In genomic region chr5:140219068-140219971, GRCh38 we compare ENCODE assay signal across 8 cellular contexts. TPM values are rescaled to one million over a fixed set of nuclear protein-coding genes. Genes with fewer than 3 reads are reported as not detected.
A peak's percentile ranks its signal among the peaks of the same experiment; 100 is the strongest.
DNase-seq lines count a peak whose midpoint lies in the region; TF ChIP-seq lines count a peak whose summit lies in the region.
"Had no signal": no experiment of that assay in that cellular context is flagged by ENCODE, and none has a peak within 500 bp of the region (broad histone marks: within the 10 kb centered on the region; RNA-seq: fewer than 3 reads in every experiment).

No MANE protein-coding gene starts in this region.

- H3K9me2 ChIP-seq in GM23248 (ENCODE audit: insufficient read depth) (no peaks in the 10 kb centered on the region), SK-N-SH (no peaks in the 10 kb centered on the region)

- H3K79me2 ChIP-seq in GM23248 (ENCODE audit: insufficient read depth) (no peaks in the 10 kb centered on the region), SK-N-SH (ENCODE audit: insufficient read depth) (no peaks in the 10 kb centered on the region; the same call in 1 of the 2 replicates)

- DNase-seq in GM23248, result peak; percentile 16
- DNase-seq in SK-N-SH, result no peak
- no peak for DNase-seq in transverse colon
- DNase-seq in coronary artery (ENCODE audit: low spot score), result no peak
- DNase-seq in kidney tubule cell (ENCODE audit: low spot score), result no peak
- DNase-seq in activated T-cell treated with anti-CD3 and anti-CD28 coated beads, Interleukin-2, amount 50 U/mL, for 1 hour, result no peak
- DNase-seq: NCI-H2227 treated with DMSO at 0.1 percent for 48 hours had no signal

- H3K36me3 ChIP-seq in GM23248 (ENCODE audit: low read depth) (no peaks in the 10 kb centered on the region), SK-N-SH (replicated peaks in 1 of 2; ENCODE audit: control insufficient read depth in 1 of 2, insufficient read depth in 2 of 2, low read length in 1 of 2) (no peaks in the 10 kb centered on the region), iPS-20b (ENCODE audit: insufficient read depth, low read depth, low read length) (no peaks in the 10 kb centered on the region), transverse colon (no peaks in the 10 kb centered on the region)

- H2AFZ ChIP-seq in GM23248 (no peak overlapping the region), SK-N-SH (ENCODE audit: low read depth) (no peak overlapping the region)

- H3K27me3 ChIP-seq in GM23248 (replicated peaks; ENCODE audit: insufficient read depth) (no peaks in the 10 kb centered on the region), SK-N-SH (ENCODE audit: insufficient read depth) (no peaks in the 10 kb centered on the region), iPS-20b (ENCODE audit: insufficient read depth, low read length) (no peaks in the 10 kb centered on the region), transverse colon (no peaks in the 10 kb centered on the region)

- no peak overlapping the region for H3K4me2 ChIP-seq in GM23248 (ENCODE audit: unreplicated experiment)
- H3K4me2 ChIP-seq in SK-N-SH, result peak overlapping the region; percentile 60

- in situ Hi-C loops in GM23248 (cut with MboI), result no loop called here
- in situ Hi-C loops in transverse colon (cut with MboI; ENCODE audit: low pct_ligation_motif_present in 1 of 4, low pct_unique_long_range_greater_than_20kb in 1 of 4, low sequenced_read_pairs in 3 of 4), result no loop called here

- intact Hi-C loops in transverse colon (cut with DNase I; ENCODE audit: low total_unique reads), result no loop called here

- TF ChIP-seq POLR2A in transverse colon (IDR thresholded peaks at IDR 0.05), result no peak

- H3K27ac ChIP-seq in GM23248, result 0 out of 2 replicates have a peak overlapping the region, but pooled peaks have one; percentile 74
- H3K27ac ChIP-seq in SK-N-SH (ENCODE audit: low read depth in 2 of 2, low read length in 1 of 2), result peak overlapping the region; percentile 50 to 86; a peak in 3 of 4 replicates
- no peak overlapping the region for H3K27ac ChIP-seq in iPS-20b (ENCODE audit: low read length)
- H3K27ac ChIP-seq in transverse colon, result peak overlapping the region; percentile 58 to 79 (median 64)
- no peak overlapping the region for H3K27ac ChIP-seq in coronary artery

- CTCF ChIA-PET in SK-N-SH (lab: Yijun Ruan, JAX), result interaction anchor here (0.6 to 1.1 kb wide), 2 partner anchors 13 to 174 kb away, joined by 3 read pairs; no protein-coding TSS in a partner anchor

- WGBS in GM23248 (ENCODE audit: low coverage in 1 of 2, low lambda C conversion rate in 2 of 2, missing lambda C conversion rate in 2 of 2), 2 experiments, result 82 to 88% methylated on average over 9 of the region's 9 CpGs
- WGBS in SK-N-SH (ENCODE audit: low lambda C conversion rate), result 89% methylated on average over 9 of the region's 9 CpGs
- WGBS in transverse colon (ENCODE audit: low coverage in 1 of 2), 2 donors, result 48 to 52% methylated on average over 6 to 9 of the region's 9 CpGs

- H3K9me3 ChIP-seq in GM23248 (ENCODE audit: low read depth) (no peaks in the 10 kb centered on the region), SK-N-SH (no peaks in the 10 kb centered on the region), iPS-20b (ENCODE audit: insufficient read depth, low read depth, low read length) (no peaks in the 10 kb centered on the region), transverse colon (no peaks in the 10 kb centered on the region)

- H3K4me1 ChIP-seq in GM23248 (ENCODE audit: insufficient read depth) (peaks cover 42% of the 10 kb centered on the region), SK-N-SH (ENCODE audit: control insufficient read depth in 1 of 2, insufficient read depth in 2 of 2, low read depth in 1 of 2, low read length in 1 of 2) (peaks cover 36 to 41% of the 10 kb centered on the region in 2 experiments), iPS-20b (ENCODE audit: insufficient read depth, low read length) (peaks cover 9% of the 10 kb centered on the region; the same call in 1 of the 2 replicates), transverse colon (peaks cover 31 to 86% (median 70%) of the 10 kb centered on the region in 4 donors)

- H4K20me1 ChIP-seq in GM23248 (ENCODE audit: insufficient read depth) (no peaks in the 10 kb centered on the region), SK-N-SH (ENCODE audit: insufficient read depth) (no peaks in the 10 kb centered on the region)

- no peak overlapping the region for H3K4me3 ChIP-seq in GM23248
- H3K4me3 ChIP-seq in SK-N-SH (ENCODE audit: low read depth in 2 of 2, low read length in 1 of 2), result no peak overlapping the region
- H3K4me3 ChIP-seq in iPS-20b (ENCODE audit: low read length), result no peak overlapping the region
- H3K4me3 ChIP-seq in transverse colon, result no peak overlapping the region
- no peak overlapping the region for H3K4me3 ChIP-seq in coronary artery

- no peak for TF ChIP-seq EP300 in SK-N-SH (IDR thresholded peaks at IDR 0.05; ENCODE audit: borderline replicate concordance in 1 of 2, low read depth in 1 of 2, low read length in 1 of 2)
- TF ChIP-seq EP300 in transverse colon (IDR thresholded peaks at IDR 0.05; ENCODE audit: low read depth), result no peak

- POLR2A ChIA-PET in SK-N-SH (lab: Yijun Ruan, JAX), result no interaction called here

- H3K9ac ChIP-seq in GM23248 (no peak overlapping the region), SK-N-SH (no peak overlapping the region), iPS-20b (ENCODE audit: low read depth, low read length) (0 out of 2 replicates have a peak overlapping the region, but pooled peaks have one; percentile 4)

- TF ChIP-seq CTCF in SK-N-SH (IDR thresholded peaks at IDR 0.05), result no peak
- TF ChIP-seq CTCF in transverse colon (IDR thresholded peaks at IDR 0.05), result no peak
- no peak for TF ChIP-seq CTCF in coronary artery (IDR thresholded peaks at IDR 0.05)

- H3F3A ChIP-seq in GM23248 (ENCODE audit: insufficient read depth), result peaks cover 46% of the 10 kb centered on the region
- H3F3A ChIP-seq in SK-N-SH (replicated peaks; ENCODE audit: insufficient read depth), result peaks cover 35% of the 10 kb centered on the region

- TF ChIP-seq RAD21 in SK-N-SH (IDR thresholded peaks at IDR 0.05; ENCODE audit: low read length), result no peak

TF ChIP-seq in SK-N-SH, 30 proteins besides CTCF, POLR2A, EP300 and RAD21 (continues in another document):
- TF ChIP-seq, protein P1, sequence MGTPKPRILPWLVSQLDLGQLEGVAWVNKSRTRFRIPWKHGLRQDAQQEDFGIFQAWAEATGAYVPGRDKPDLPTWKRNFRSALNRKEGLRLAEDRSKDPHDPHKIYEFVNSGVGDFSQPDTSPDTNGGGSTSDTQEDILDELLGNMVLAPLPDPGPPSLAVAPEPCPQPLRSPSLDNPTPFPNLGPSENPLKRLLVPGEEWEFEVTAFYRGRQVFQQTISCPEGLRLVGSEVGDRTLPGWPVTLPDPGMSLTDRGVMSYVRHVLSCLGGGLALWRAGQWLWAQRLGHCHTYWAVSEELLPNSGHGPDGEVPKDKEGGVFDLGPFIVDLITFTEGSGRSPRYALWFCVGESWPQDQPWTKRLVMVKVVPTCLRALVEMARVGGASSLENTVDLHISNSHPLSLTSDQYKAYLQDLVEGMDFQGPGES (IDR thresholded peaks at IDR 0.05; ENCODE audit: low read depth, low read length), result no peak
- no peak for TF ChIP-seq NFIC (IDR thresholded peaks at IDR 0.05; ENCODE audit: borderline replicate concordance)
- no peak for TF ChIP-seq ELF1 (IDR thresholded peaks at IDR 0.05)
- TF ChIP-seq GABPA (IDR thresholded peaks at IDR 0.05; ENCODE audit: low read depth), result no peak
- TF ChIP-seq, protein P2, sequence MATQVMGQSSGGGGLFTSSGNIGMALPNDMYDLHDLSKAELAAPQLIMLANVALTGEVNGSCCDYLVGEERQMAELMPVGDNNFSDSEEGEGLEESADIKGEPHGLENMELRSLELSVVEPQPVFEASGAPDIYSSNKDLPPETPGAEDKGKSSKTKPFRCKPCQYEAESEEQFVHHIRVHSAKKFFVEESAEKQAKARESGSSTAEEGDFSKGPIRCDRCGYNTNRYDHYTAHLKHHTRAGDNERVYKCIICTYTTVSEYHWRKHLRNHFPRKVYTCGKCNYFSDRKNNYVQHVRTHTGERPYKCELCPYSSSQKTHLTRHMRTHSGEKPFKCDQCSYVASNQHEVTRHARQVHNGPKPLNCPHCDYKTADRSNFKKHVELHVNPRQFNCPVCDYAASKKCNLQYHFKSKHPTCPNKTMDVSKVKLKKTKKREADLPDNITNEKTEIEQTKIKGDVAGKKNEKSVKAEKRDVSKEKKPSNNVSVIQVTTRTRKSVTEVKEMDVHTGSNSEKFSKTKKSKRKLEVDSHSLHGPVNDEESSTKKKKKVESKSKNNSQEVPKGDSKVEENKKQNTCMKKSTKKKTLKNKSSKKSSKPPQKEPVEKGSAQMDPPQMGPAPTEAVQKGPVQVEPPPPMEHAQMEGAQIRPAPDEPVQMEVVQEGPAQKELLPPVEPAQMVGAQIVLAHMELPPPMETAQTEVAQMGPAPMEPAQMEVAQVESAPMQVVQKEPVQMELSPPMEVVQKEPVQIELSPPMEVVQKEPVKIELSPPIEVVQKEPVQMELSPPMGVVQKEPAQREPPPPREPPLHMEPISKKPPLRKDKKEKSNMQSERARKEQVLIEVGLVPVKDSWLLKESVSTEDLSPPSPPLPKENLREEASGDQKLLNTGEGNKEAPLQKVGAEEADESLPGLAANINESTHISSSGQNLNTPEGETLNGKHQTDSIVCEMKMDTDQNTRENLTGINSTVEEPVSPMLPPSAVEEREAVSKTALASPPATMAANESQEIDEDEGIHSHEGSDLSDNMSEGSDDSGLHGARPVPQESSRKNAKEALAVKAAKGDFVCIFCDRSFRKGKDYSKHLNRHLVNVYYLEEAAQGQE (IDR thresholded peaks at IDR 0.05; ENCODE audit: low read depth, low read length), result no peak
- no peak for TF ChIP-seq TAF1 (IDR thresholded peaks at IDR 0.05; ENCODE audit: borderline replicate concordance, low read depth, low read length)
- no peak for TF ChIP-seq RCOR1 (IDR thresholded peaks at IDR 0.05; ENCODE audit: low read length)
- no peak for TF ChIP-seq USF2 (IDR thresholded peaks at IDR 0.05; ENCODE audit: borderline replicate concordance, low read depth, low read length)
- no peak for TF ChIP-seq NRF1 (IDR thresholded peaks at IDR 0.05; ENCODE audit: low read depth, low read length)

RNA-seq across cellular contexts. Expression of gene CYSTM1, which starts 44.3 kb away (rescaled TPM):
- total RNA-seq in GM23248 (2014; rRNA removed; shearing (Covaris generic)), result 10.4 and 16.0 TPM in 2 replicates
- 42.3 and 45.5 TPM in 2 replicates for polyA plus RNA-seq in GM23248 (2016; fragmentation: Nextera tagmentation; extraction: Ambion mirVana)
- polyA plus RNA-seq in SK-N-SH (2012; rRNA removed), result 27.1 and 29.3 TPM in 2 replicates
- polyA plus RNA-seq in SK-N-SH (2012; cell fraction: cytosol; rRNA removed), result 22.0 and 22.6 TPM in 2 replicates
- 9.9 and 20.2 TPM in 2 replicates for polyA plus RNA-seq in SK-N-SH (2012; cell fraction: nucleus; rRNA removed)
- total RNA-seq in transverse colon, result 100 to 1,000 TPM in 2 of 4 donors, 10 to 100 TPM in 2; 32.8 to 264 (median 107) TPM

Comparison
In these comparisons a context has a peak if more than half of its experiments do, and no peak if none do; other contexts are left out.
1. H3K27ac ChIP-seq: peak in GM23248 (single experiment), SK-N-SH (2 of 2) and transverse colon (4 of 4); none in iPS-20b (single experiment) and coronary artery (0 of 2).